ENCODE assay signal across 32 cellular contexts in genomic region chr3:119768668-119769393, GRCh38. TPM values are rescaled to one million over a fixed set of nuclear protein-coding genes. Genes with fewer than 3 reads are reported as not detected.
"Had no signal": no experiment of that assay in that cellular context is flagged by ENCODE, and none has a peak within 500 bp of the region (broad histone marks: within the 10 kb centered on the region; RNA-seq: fewer than 3 reads in every experiment).

No MANE protein-coding gene starts in this region.

- H3K4me3 Mint-ChIP-seq: activated CD4-positive, alpha-beta memory T cell treated with anti-CD3 and anti-CD28 coated beads for 36 hours; activated CD4-positive, alpha-beta T cell treated with anti-CD3 and anti-CD28 coated beads, Interleukin-2, amount 10 ng/mL, durations not matched to agents 24 days and 14 days; nephron had no signal

- H3K4me1 ChIP-seq: breast epithelium, gastroesophageal sphincter, pancreas, prostate gland, tibial nerve had no signal

- H3K27ac Mint-ChIP-seq: activated CD4-positive, alpha-beta memory T cell treated with anti-CD3 and anti-CD28 coated beads for 36 hours; activated CD4-positive, alpha-beta T cell treated with anti-CD3 and anti-CD28 coated beads, Interleukin-2, amount 10 ng/mL, durations not matched to agents 24 days and 14 days; nephron had no signal

- H3K27ac ChIP-seq: breast epithelium, gastroesophageal sphincter, neutrophil, pancreas, prostate gland, tibial nerve had no signal

- H3K36me3 Mint-ChIP-seq: activated CD4-positive, alpha-beta memory T cell treated with anti-CD3 and anti-CD28 coated beads for 36 hours had no signal

- H3K36me3 ChIP-seq: breast epithelium, gastroesophageal sphincter, neutrophil, pancreas, prostate gland, tibial nerve had no signal

- DNase-seq: activated CD4-positive, alpha-beta memory T cell treated with anti-CD3 and anti-CD28 coated beads for 36 hours; activated CD4-positive, alpha-beta T cell treated with anti-CD3 and anti-CD28 coated beads, Interleukin-2, amount 10 ng/mL, durations not matched to agents 24 days and 14 days; activated CD4-positive, CD25-positive, alpha-beta regulatory T cell treated with anti-CD3 and anti-CD28 coated beads, Interleukin-2, amount 50 U/mL, for 72 hours; activated CD8-positive, alpha-beta memory T cell treated with anti-CD3 and anti-CD28 coated beads, Interleukin-2, amount 50 U/mL, for 4 hours; activated gamma-delta T cell treated with Interleukin-2 at 50 U/mL for 16 hours; activated naive CD4-positive, alpha-beta T cell treated with anti-CD3 and anti-CD28 coated beads, Interleukin-2, amount 50 U/mL, for 16 hours; activated T-cell treated with anti-CD3 and anti-CD28 coated beads, Interleukin-2, amount 50 U/mL, for 1 hour; amniotic stem cell; central memory CD4-positive, alpha-beta T cell; effector CD8-positive, alpha-beta T cell; head of caudate nucleus; hippocampal formation; left cardiac atrium; mammary epithelial cell; retina; stimulated activated CD4-positive, alpha-beta T cell treated with anti-CD3 and anti-CD28 coated beads, Interleukin-1b, Interleukin-23, amount 100 ng/mL, for 48 hours; stimulated activated CD4-positive, alpha-beta T cell treated with anti-CD3 and anti-CD28 coated beads, Interleukin-4, amount 100 ng/mL, for 4 hours; stimulated activated CD8-positive, alpha-beta memory T cell treated with anti-CD3 and anti-CD28 coated beads, Interleukin-4, amount 100 ng/mL, for 48 hours; stimulated activated naive CD4-positive, alpha-beta T cell treated with Interleukin-2 at 50 U/mL for 16 hours; T-helper 2 cell had no signal

- H3K4me2 ChIP-seq: smooth muscle cell had no signal

- H3K4me3 ChIP-seq: breast epithelium, gastroesophageal sphincter, pancreas, prostate gland, smooth muscle cell, tibial nerve had no signal

- H3K9me3 Mint-ChIP-seq: activated CD4-positive, alpha-beta memory T cell treated with anti-CD3 and anti-CD28 coated beads for 36 hours; activated CD4-positive, alpha-beta T cell treated with anti-CD3 and anti-CD28 coated beads, Interleukin-2, amount 10 ng/mL, durations not matched to agents 24 days and 14 days; nephron had no signal

- FAIRE-seq: keratinocyte, pancreas, urothelium cell line had no signal

- H3K27me3 ChIP-seq: breast epithelium, gastroesophageal sphincter, neutrophil, pancreas, tibial nerve had no signal

- H3K4me1 Mint-ChIP-seq: activated CD4-positive, alpha-beta T cell treated with anti-CD3 and anti-CD28 coated beads, Interleukin-2, amount 10 ng/mL, durations not matched to agents 24 days and 14 days; nephron had no signal

- ATAC-seq: sciatic nerve had no signal

- H3K9me3 ChIP-seq: breast epithelium, gastroesophageal sphincter, neutrophil, pancreas, prostate gland, tibial nerve had no signal

RNA-seq across cellular contexts. Expression of gene NR1I2, which starts 13.1 kb away (rescaled TPM):
- total RNA-seq: fibroblast of lung, gastroesophageal sphincter, mammary epithelial cell, sciatic nerve, smooth muscle cell had no signal
- polyA plus RNA-seq: keratinocyte, mammary epithelial cell, smooth muscle cell had no signal
